20 cellular contexts compared by ENCODE assay signal in genomic region chr17:15405016-15405415, GRCh38.
DNase-seq lines count a peak whose midpoint lies in the region; ATAC-seq and TF ChIP-seq lines count a peak whose summit lies in the region.
"Had no signal": no experiment of that assay in that cellular context is flagged by ENCODE, and none has a peak within 500 bp of the region (broad histone marks: within the 10 kb centered on the region; RNA-seq: fewer than 3 reads in every experiment).

No MANE protein-coding gene starts in this region.

- H3K4me3 ChIP-seq in epithelial cell of proximal tubule (ENCODE audit: low read depth, low read length) (no peak overlapping the region), sigmoid colon (no peak overlapping the region), transverse colon (no peak overlapping the region)
- H3K4me3 ChIP-seq: GM12878, SJCRH30 had no signal

- no peaks in the 10 kb centered on the region for H3K36me3 ChIP-seq in sigmoid colon
- H3K36me3 ChIP-seq in transverse colon, result no peaks in the 10 kb centered on the region
- H3K36me3 ChIP-seq: SJCRH30 had no signal

- H3K4me1 ChIP-seq in sigmoid colon, result peaks cover 0 to 42% (median 34%) of the 10 kb centered on the region in 4 donors
- peaks cover 0 to 18% (median 6%) of the 10 kb centered on the region in 4 donors for H3K4me1 ChIP-seq in transverse colon

- H3K9me3 ChIP-seq in sigmoid colon (no peaks in the 10 kb centered on the region), transverse colon (no peaks in the 10 kb centered on the region)
- H3K9me3 ChIP-seq: SJCRH30 had no signal

- intact Hi-C loops in sigmoid colon (cut with DNase I) (no loop called here), transverse colon (cut with DNase I; ENCODE audit: low total_unique reads) (no loop called here)

- in situ Hi-C loops in transverse colon (cut with MboI; ENCODE audit: low pct_ligation_motif_present in 1 of 4, low pct_unique_long_range_greater_than_20kb in 1 of 4, low sequenced_read_pairs in 3 of 4), result loop anchor here in 1 of 4 donors (25.0 kb wide), 1 partner anchor 143 kb away; the partner anchor contains the start of gene PMP22

- DNase-seq in epithelial cell of proximal tubule (ENCODE audit: low read depth), result peak; percentile 7
- peak; percentile 72 for DNase-seq in left lobe of liver (ENCODE audit: low spot score)
- DNase-seq in sigmoid colon, result no peak
- no peak for DNase-seq in transverse colon
- no peak for DNase-seq in cerebellum (ENCODE audit: low spot score)
- DNase-seq in NCI-H446 treated with DMSO at 0.1 percent for 48 hours (lab: John Stamatoyannopoulos, UW), result no peak
- no peak for DNase-seq in SKM-1 treated with dmso at 0.1 percent for 144 hours (lab: John Stamatoyannopoulos, UW; ENCODE audit: unreplicated experiment)
- no peak for DNase-seq in stimulated activated CD4-positive, alpha-beta T cell treated with anti-CD3 and anti-CD28 coated beads, Interleukin-1b, Interleukin-23, amount 100 ng/mL, for 48 hours
- DNase-seq: CD4-positive, CD25-positive, alpha-beta regulatory T cell; COR-L47; DMS 273 treated with DMSO at 0.1 percent for 48 hours; DMS79 treated with DMSO at 0.1 percent for 48 hours; GOT3; HCEC 1CT; MV-4-11; NCI-H1105 treated with DMSO at 0.1 percent for 48 hours; NCI-H2029 treated with DMSO at 0.1 percent for 48 hours; NCI-H2171; SJCRH30 had no signal

- H3K27ac ChIP-seq in sigmoid colon, result peak overlapping the region in 3 of 4 donors; percentile 30 to 65 (median 52)
- peak overlapping the region in 3 of 4 donors; percentile 46 to 51 (median 49) for H3K27ac ChIP-seq in transverse colon
- H3K27ac ChIP-seq: SJCRH30 had no signal

- no peak for TF ChIP-seq CTCF in epithelial cell of proximal tubule (conservative IDR thresholded peaks at IDR 0.05; ENCODE audit: low read depth, low read length)
- no peak for TF ChIP-seq CTCF in sigmoid colon (IDR thresholded peaks at IDR 0.05)
- no peak for TF ChIP-seq CTCF in transverse colon (IDR thresholded peaks at IDR 0.05)

- WGBS in sigmoid colon, 2 donors, result 27 to 71% methylated on average over 9 of the region's 9 CpGs
- 64 to 65% methylated on average over 2 to 9 of the region's 9 CpGs for WGBS in transverse colon (ENCODE audit: low coverage in 1 of 2), 2 donors

- TF ChIP-seq POLR2A in sigmoid colon (IDR thresholded peaks at IDR 0.05) (no peak), transverse colon (IDR thresholded peaks at IDR 0.05) (no peak)

- TF ChIP-seq EP300 in sigmoid colon (IDR thresholded peaks at IDR 0.05) (no peak), transverse colon (IDR thresholded peaks at IDR 0.05; ENCODE audit: low read depth) (no peak)

- ATAC-seq in left lobe of liver, result peak; percentile 96
- ATAC-seq: GM12878 had no signal

- H3K27me3 ChIP-seq in sigmoid colon, result no peaks in the 10 kb centered on the region
- no peaks in the 10 kb centered on the region for H3K27me3 ChIP-seq in transverse colon
- H3K27me3 ChIP-seq: SJCRH30 had no signal

Comparison
In these comparisons a context has a peak if more than half of its experiments do, and no peak if none do; other contexts are left out.
1. DNase-seq: peak in epithelial cell of proximal tubule (single experiment) and left lobe of liver (single experiment); none in sigmoid colon (single experiment), transverse colon (single experiment), cerebellum (single experiment), NCI-H446 treated with DMSO at 0.1 percent for 48 hours (single experiment), SKM-1 treated with dmso at 0.1 percent for 144 hours (single experiment) and stimulated activated CD4-positive, alpha-beta T cell treated with anti-CD3 and anti-CD28 coated beads, Interleukin-1b, Interleukin-23, amount 100 ng/mL, for 48 hours (single experiment).